25 cellular contexts compared by ENCODE assay signal in genomic region chr10:68876919-68877250, GRCh38. TPM values are rescaled to one million over a fixed set of nuclear protein-coding genes. Genes with fewer than 3 reads are reported as not detected.
DNase-seq lines count a peak whose midpoint lies in the region; ATAC-seq and TF ChIP-seq lines count a peak whose summit lies in the region.
"Had no signal": no experiment of that assay in that cellular context is flagged by ENCODE, and none has a peak within 500 bp of the region (broad histone marks: within the 10 kb centered on the region; RNA-seq: fewer than 3 reads in every experiment).

No MANE protein-coding gene starts in this region.

- DNase-seq in NCI-H1092 treated with DMSO at 0.1 percent for 48 hours (lab: John Stamatoyannopoulos, UW), result peak; percentile 27
- DNase-seq in NCI-H1092 (lab: John Stamatoyannopoulos, UW), result no peak
- DNase-seq in NCI-H128 (lab: John Stamatoyannopoulos, UW; ENCODE audit: unreplicated experiment), result peak; percentile 4
- no peak for DNase-seq in endodermal cell
- DNase-seq in mucosa of gallbladder (ENCODE audit: low spot score), result no peak
- no peak for DNase-seq in PC-3
- DNase-seq: activated CD4-positive, alpha-beta T cell treated with anti-CD3 and anti-CD28 coated beads, Interleukin-2, amount 10 ng/mL, durations not matched to agents 24 days and 14 days; activated CD8-positive, alpha-beta memory T cell treated with anti-CD3 and anti-CD28 coated beads, Interleukin-2, amount 50 U/mL, for 4 hours; activated gamma-delta T cell treated with Interleukin-2 at 50 U/mL for 16 hours; amygdala; foreskin fibroblast; H7; Kasumi-1; left ventricle myocardium superior; naive thymus-derived CD4-positive, alpha-beta T cell; NCI-H1694; NCI-H526 treated with DMSO at 0.1 percent for 48 hours; stimulated activated naive CD4-positive, alpha-beta T cell; upper lobe of left lung had no signal

- H3K4me2 ChIP-seq in parathyroid adenoma (ENCODE audit: low read length) (no peak overlapping the region), PC-3 (ENCODE audit: low read length) (no peak overlapping the region)
- H3K4me2 ChIP-seq: BLaER1 had no signal

- WGBS in endodermal cell (ENCODE audit: insufficient coverage in 1 of 2, insufficient read length in 1 of 2), 2 experiments, result 75 to 86% methylated on average over 4 to 6 of the region's 6 CpGs

- H3K4me3 Mint-ChIP-seq in endodermal cell, result peak overlapping the region; percentile 9
- H3K4me3 Mint-ChIP-seq: activated CD4-positive, alpha-beta T cell treated with anti-CD3 and anti-CD28 coated beads, Interleukin-2, amount 10 ng/mL, durations not matched to agents 24 days and 14 days; naive thymus-derived CD4-positive, alpha-beta T cell had no signal

- no peaks in the 10 kb centered on the region for H3K9me3 Mint-ChIP-seq in endodermal cell
- H3K9me3 Mint-ChIP-seq: activated CD4-positive, alpha-beta T cell treated with anti-CD3 and anti-CD28 coated beads, Interleukin-2, amount 10 ng/mL, durations not matched to agents 24 days and 14 days; naive thymus-derived CD4-positive, alpha-beta T cell had no signal

- no peaks in the 10 kb centered on the region for H3K79me2 ChIP-seq in parathyroid adenoma
- no peaks in the 10 kb centered on the region for H3K79me2 ChIP-seq in PC-3 (ENCODE audit: low read length)

- no peaks in the 10 kb centered on the region for H3K27me3 Mint-ChIP-seq in endodermal cell (ENCODE audit: insufficient read depth)

- H3K36me3 ChIP-seq in endodermal cell (ENCODE audit: control insufficient read depth, insufficient read depth, low read length) (no peaks in the 10 kb centered on the region), parathyroid adenoma (ENCODE audit: control insufficient read depth, insufficient read depth, low read length) (no peaks in the 10 kb centered on the region), PC-3 (ENCODE audit: low read depth, low read length) (no peaks in the 10 kb centered on the region)
- H3K36me3 ChIP-seq: BLaER1, upper lobe of left lung had no signal

- no peak for TF ChIP-seq CTCF in endodermal cell (conservative IDR thresholded peaks at IDR 0.05)
- TF ChIP-seq CTCF in parathyroid adenoma (IDR thresholded peaks at IDR 0.05), result no peak
- TF ChIP-seq CTCF in PC-3 (conservative IDR thresholded peaks at IDR 0.05; ENCODE audit: low read depth, low read length), result no peak

- ATAC-seq in HG03342 (IDR thresholded peaks at IDR 0.05; ENCODE audit: unreplicated experiment) (no peak), PC-3 (no peak)
- ATAC-seq: naive thymus-derived CD4-positive, alpha-beta T cell; Panc1 had no signal

- CTCF ChIA-PET in PC-3 (lab: Charles Lee), result no interaction called here

- BruUV-seq in PC-3 (replicated peaks; lab: Mats Ljungman, UMichigan), result no TSS peak

- H4K20me1 ChIP-seq in PC-3 (ENCODE audit: low read length), result no peaks in the 10 kb centered on the region
- H4K20me1 ChIP-seq: BLaER1 had no signal

- H3K4me1 ChIP-seq in endodermal cell (ENCODE audit: control insufficient read depth, insufficient read depth, low read length), result peaks cover 9% of the 10 kb centered on the region
- peaks cover 6% of the 10 kb centered on the region for H3K4me1 ChIP-seq in parathyroid adenoma
- peaks cover 4% of the 10 kb centered on the region; the same call in 1 of the 2 replicates for H3K4me1 ChIP-seq in PC-3 (ENCODE audit: insufficient read depth, low read length)
- H3K4me1 ChIP-seq: BLaER1, upper lobe of left lung had no signal

- no peak overlapping the region for H3K9ac ChIP-seq in endodermal cell (ENCODE audit: extremely low read depth, low read length, poor library complexity, severe bottlenecking)
- no peak overlapping the region for H3K9ac ChIP-seq in parathyroid adenoma
- H3K9ac ChIP-seq in PC-3 (ENCODE audit: low read length), result no peak overlapping the region
- H3K9ac ChIP-seq: BLaER1 had no signal

- H3K4me3 ChIP-seq in endodermal cell (ENCODE audit: low read length) (peak overlapping the region; percentile 30), parathyroid adenoma (ENCODE audit: low read depth, low read length) (no peak overlapping the region), PC-3 (ENCODE audit: low read length) (no peak overlapping the region)
- H3K4me3 ChIP-seq: BLaER1, SK-N-MC, upper lobe of left lung had no signal

- H3K36me3 Mint-ChIP-seq in endodermal cell (ENCODE audit: low read depth), result no peaks in the 10 kb centered on the region
- H3K36me3 Mint-ChIP-seq: naive thymus-derived CD4-positive, alpha-beta T cell had no signal

- peak overlapping the region; percentile 26 for H3K27ac Mint-ChIP-seq in endodermal cell
- H3K27ac Mint-ChIP-seq: activated CD4-positive, alpha-beta T cell treated with anti-CD3 and anti-CD28 coated beads, Interleukin-2, amount 10 ng/mL, durations not matched to agents 24 days and 14 days; naive thymus-derived CD4-positive, alpha-beta T cell had no signal

- peaks cover 44% of the 10 kb centered on the region for H3K4me1 Mint-ChIP-seq in endodermal cell
- H3K4me1 Mint-ChIP-seq: activated CD4-positive, alpha-beta T cell treated with anti-CD3 and anti-CD28 coated beads, Interleukin-2, amount 10 ng/mL, durations not matched to agents 24 days and 14 days; naive thymus-derived CD4-positive, alpha-beta T cell had no signal

- H3K27ac ChIP-seq in endodermal cell (ENCODE audit: low read depth, low read length) (peak overlapping the region; percentile 45), parathyroid adenoma (no peak overlapping the region), PC-3 (ENCODE audit: low read length) (no peak overlapping the region)
- H3K27ac ChIP-seq: 22Rv1, BLaER1, SK-N-MC, upper lobe of left lung had no signal

- H3K9me2 ChIP-seq in PC-3 (replicated peaks; ENCODE audit: low read length), result no peaks in the 10 kb centered on the region

- POLR2A ChIA-PET in PC-3 (lab: Charles Lee; ENCODE audit: unreplicated experiment), result no interaction called here

- H3F3A ChIP-seq in PC-3 (ENCODE audit: low read length, unreplicated experiment), result no peaks in the 10 kb centered on the region

- no peaks in the 10 kb centered on the region for H3K27me3 ChIP-seq in endodermal cell (ENCODE audit: control insufficient read depth, insufficient read depth, low read length, poor library complexity, severe bottlenecking)
- H3K27me3 ChIP-seq in parathyroid adenoma (ENCODE audit: control insufficient read depth, insufficient read depth, low read length), result no peaks in the 10 kb centered on the region
- H3K27me3 ChIP-seq in PC-3 (ENCODE audit: low read length), result no peaks in the 10 kb centered on the region
- H3K27me3 ChIP-seq: BLaER1, upper lobe of left lung had no signal

- H3K9me3 ChIP-seq in endodermal cell (ENCODE audit: control insufficient read depth, low read length), result no peaks in the 10 kb centered on the region
- H3K9me3 ChIP-seq in parathyroid adenoma (ENCODE audit: control insufficient read depth, low read length), result no peaks in the 10 kb centered on the region
- H3K9me3 ChIP-seq in PC-3 (ENCODE audit: low read length), result no peaks in the 10 kb centered on the region
- H3K9me3 ChIP-seq: BLaER1, upper lobe of left lung had no signal

- intact Hi-C loops in PC-3 (cut with micrococcal nuclease), result no loop called here

- H2AFZ ChIP-seq in parathyroid adenoma (peak overlapping the region; percentile 51), PC-3 (ENCODE audit: low read length) (no peak overlapping the region)

RNA-seq across cellular contexts. Expression of gene DDX50, which starts 24.2 kb away (rescaled TPM):
- total RNA-seq in endodermal cell (10 to 100 TPM; 38.0 to 46.5 TPM), mucosa of gallbladder (30.9 TPM), PC-3 (2014; rRNA removed) (40.4 and 41.4 TPM in 2 replicates)
- 56.3 TPM for polyA plus RNA-seq in endodermal cell (2013, experiment 1 of 2)
- 57.0 TPM for polyA plus RNA-seq in endodermal cell (2013, experiment 2 of 2)

RNA-seq across cellular contexts. Expression of gene STOX1, which starts 49.6 kb away (rescaled TPM):
- 1 to 10 TPM; 4.5 to 5.2 TPM for total RNA-seq in endodermal cell
- 5.1 TPM for polyA plus RNA-seq in endodermal cell (2013, experiment 1 of 2)
- 6.7 TPM for polyA plus RNA-seq in endodermal cell (2013, experiment 2 of 2)
- 2.6 TPM for total RNA-seq in mucosa of gallbladder
- 1.4 and 3.2 TPM in 2 replicates for total RNA-seq in PC-3 (2014; rRNA removed)

Comparison
In these comparisons a context has a peak if more than half of its experiments do, and no peak if none do; other contexts are left out.
1. DNase-seq: peak in NCI-H1092 treated with DMSO at 0.1 percent for 48 hours (single experiment) and NCI-H128 (single experiment); none in NCI-H1092 (single experiment), endodermal cell (single experiment), mucosa of gallbladder (single experiment) and PC-3 (single experiment).